26 cellular contexts compared by ENCODE assay signal in genomic region chr1:48829446-48829845, GRCh38.
"Had no signal": no experiment of that assay in that cellular context is flagged by ENCODE, and none has a peak within 500 bp of the region (broad histone marks: within the 10 kb centered on the region; RNA-seq: fewer than 3 reads in every experiment).

No MANE protein-coding gene starts in this region.

- H3K36me3 ChIP-seq: stomach, suprapubic skin, thoracic aorta, thyroid gland, tibial artery, tibial nerve, transverse colon, upper lobe of left lung, upper lobe of right lung, uterus, vagina had no signal

- ATAC-seq: stimulated activated effector memory CD8-positive, alpha-beta T cell treated with anti-CD3 and anti-CD28 coated beads, Interleukin-12 subunit alpha, Interleukin-12 subunit beta, amount 100 ng/mL, for 72 hours; stimulated activated memory B cell treated with anti-CD40 and anti-IgM and Interleukin-4, amounts not matched to agents 10 μg/mL and 1 μg/mL and 100 μg/mL, for 72 hours; stimulated activated naive B cell treated with anti-CD40 and anti-IgM and Interleukin-4, amounts not matched to agents 10 μg/mL and 1 μg/mL and 100 μg/mL, for 72 hours; stimulated activated naive CD8-positive, alpha-beta T cell treated with anti-CD3 and anti-CD28 coated beads, Interleukin-15, amount 100 ng/mL, for 72 hours; stimulated activated naive CD8-positive, alpha-beta T cell treated with anti-CD3 and anti-CD28 coated beads, Interleukin-15, Interleukin-2, amounts not matched to agents 100 U/mL and 50 U/mL, for 24 hours; upper lobe of right lung had no signal

- H3K4me1 ChIP-seq: suprapubic skin, testis, thyroid gland, tibial artery, tibial nerve, transverse colon, upper lobe of left lung, upper lobe of right lung, uterus had no signal

- H3K27ac ChIP-seq: stomach, suprapubic skin, testis, thoracic aorta, thyroid gland, tibial artery, tibial nerve, transverse colon, upper lobe of left lung, upper lobe of right lung, uterus, vagina had no signal

- H3K9me3 ChIP-seq: stomach, suprapubic skin, testis, thoracic aorta, thyroid gland, tibial artery, tibial nerve, transverse colon, upper lobe of left lung, upper lobe of right lung, uterus, vagina had no signal

- H3K4me3 ChIP-seq: stomach, suprapubic skin, testis, thoracic aorta, thyroid gland, tibial artery, tibial nerve, transverse colon, upper lobe of left lung, upper lobe of right lung, uterus, vagina had no signal

- DNase-seq: stimulated activated CD4-positive, alpha-beta T cell treated with anti-CD3 and anti-CD28 coated beads, Interleukin-2, amount 100 ng/mL, for 48 hours; stimulated activated CD4-positive, alpha-beta T cell treated with anti-CD3 and anti-CD28 coated beads, Interleukin-4, amount 100 ng/mL, for 1 hour; stimulated activated CD4-positive, alpha-beta T cell treated with anti-CD3 and anti-CD28 coated beads, Interleukin-4, amount 100 ng/mL, for 24 hours; stimulated activated CD4-positive, alpha-beta T cell treated with anti-CD3 and anti-CD28 coated beads, Interleukin-4, amount 100 ng/mL, for 4 hours; stimulated activated CD8-positive, alpha-beta memory T cell treated with anti-CD3 and anti-CD28 coated beads, Interleukin-4, amount 100 ng/mL, for 48 hours; stimulated activated naive B cell treated with anti-CD40 and anti-IgM and Interleukin-4, amounts not matched to agents 10 μg/mL and 1 μg/mL and 100 μg/mL, for 72 hours; stimulated activated naive CD4-positive, alpha-beta T cell; stimulated activated naive CD4-positive, alpha-beta T cell treated with Interleukin-2 at 50 U/mL for 16 hours; stimulated activated naive CD8-positive, alpha-beta T cell treated with anti-CD3 and anti-CD28 coated beads, Interleukin-15, amount 100 ng/mL, for 72 hours; stimulated activated naive CD8-positive, alpha-beta T cell treated with anti-CD3 and anti-CD28 coated beads, Interleukin-15, Interleukin-2, amounts not matched to agents 100 U/mL and 50 U/mL, for 24 hours; stomach; substantia nigra; testis; thyroid gland; tibial artery; transverse colon; trophoblast cell; upper lobe of left lung; upper lobe of right lung; uterus had no signal

- H3K27me3 ChIP-seq: stomach, suprapubic skin, testis, thyroid gland, tibial nerve, transverse colon, upper lobe of left lung, upper lobe of right lung, uterus, vagina had no signal
